In genomic region chr3:4983739-4984510, GRCh38 we compare ENCODE assay signal across 1 cellular context.
TF ChIP-seq lines count a peak whose summit lies in the region.

No MANE protein-coding gene starts in this region.

TF ChIP-seq in K562, 482 proteins besides CTCF, POLR2A, EP300 and RAD21 (continued from another document and continues in another):
- no peak for TF ChIP-seq EZH2 (IDR thresholded peaks at IDR 0.05; ENCODE audit: borderline replicate concordance, low read depth, low read length)
- no peak for TF ChIP-seq MGA (IDR thresholded peaks at IDR 0.05)
- no peak for TF ChIP-seq ZNF384 (IDR thresholded peaks at IDR 0.05; ENCODE audit: low read depth, low read length)
- TF ChIP-seq MLLT1 (IDR thresholded peaks at IDR 0.05) = peak; percentile 95 to 96
- peak; percentile 76 for TF ChIP-seq KDM5B (IDR thresholded peaks at IDR 0.05; ENCODE audit: insufficient replicate concordance, low read depth, low read length)
- no peak for TF ChIP-seq ZNF140 (CRISPR knock-in tag; IDR thresholded peaks at IDR 0.05)
- no peak for TF ChIP-seq ZNF57 (CRISPR knock-in tag; IDR thresholded peaks at IDR 0.05)
- no peak for TF ChIP-seq PRPF4 (IDR thresholded peaks at IDR 0.05; ENCODE audit: insufficient read depth, low read depth, low read length, poor library complexity, severe bottlenecking)
- peak; percentile 67; the same call in 1 of the 2 replicates for TF ChIP-seq SMARCE1 (IDR thresholded peaks at IDR 0.05)
- TF ChIP-seq ATF7 (IDR thresholded peaks at IDR 0.05) = no peak; the same call in 1 of the 2 replicates
- no peak for TF ChIP-seq ZNF41 (CRISPR knock-in tag; conservative IDR thresholded peaks at IDR 0.05)
- TF ChIP-seq HOMEZ (CRISPR knock-in tag; IDR thresholded peaks at IDR 0.05) = no peak
- TF ChIP-seq ZNF511 (CRISPR knock-in tag; IDR thresholded peaks at IDR 0.05) = no peak; the same call in 1 of the 2 replicates
- peak; percentile 85 for TF ChIP-seq BRD9 (IDR thresholded peaks at IDR 0.05; ENCODE audit: low read depth, partially characterized antibody)
- TF ChIP-seq KLF10 (CRISPR knock-in tag; IDR thresholded peaks at IDR 0.05) = no peak
- no peak for TF ChIP-seq SAFB (IDR thresholded peaks at IDR 0.05; ENCODE audit: borderline replicate concordance, low read depth, low read length)
- peak; percentile 17 for TF ChIP-seq E2F8 (IDR thresholded peaks at IDR 0.05; ENCODE audit: low read depth, partially characterized antibody)
- TF ChIP-seq BHLHE40 (IDR thresholded peaks at IDR 0.05; ENCODE audit: low read length) = peak; percentile 27; the same call in 1 of the 2 replicates
- TF ChIP-seq ARNT (IDR thresholded peaks at IDR 0.05) = peak in 1 of 2 experiments; percentile 62; a peak in 1 of 4 replicates
- no peak; the same call in 1 of the 2 replicates for TF ChIP-seq ZBTB2 (IDR thresholded peaks at IDR 0.05)
- TF ChIP-seq ZNF3 (CRISPR knock-in tag; IDR thresholded peaks at IDR 0.05) = no peak
- TF ChIP-seq CTBP1 (IDR thresholded peaks at IDR 0.05; ENCODE audit: borderline replicate concordance) = no peak
- no peak for TF ChIP-seq MEIS2 (IDR thresholded peaks at IDR 0.05; ENCODE audit: partially characterized antibody)
- TF ChIP-seq FOXP4 (CRISPR knock-in tag; IDR thresholded peaks at IDR 0.05; ENCODE audit: borderline replicate concordance) = 0 out of 2 replicates have a peak, but pooled peaks have one; percentile 29
- TF ChIP-seq HDAC3 (IDR thresholded peaks at IDR 0.05; ENCODE audit: borderline replicate concordance, partially characterized antibody) = no peak
- TF ChIP-seq HMG20A (CRISPR knock-in tag; conservative IDR thresholded peaks at IDR 0.05) = 0 out of 2 replicates have a peak, but pooled peaks have one; percentile 10
- TF ChIP-seq FOXK2 (conservative IDR thresholded peaks at IDR 0.05 in 1 of 2, IDR thresholded peaks at IDR 0.05 in 1 of 2; ENCODE audit: low read depth in 2 of 2) = peak in 1 of 2 experiments; percentile 63; a peak in 2 of 4 replicates
- no peak for TF ChIP-seq CREBBP (IDR thresholded peaks at IDR 0.05; ENCODE audit: low read depth, low read length)
- no peak for TF ChIP-seq CBFA2T3 (IDR thresholded peaks at IDR 0.05)
- TF ChIP-seq FOXJ2 (tag; IDR thresholded peaks at IDR 0.05) = no peak
- TF ChIP-seq WHSC1 (IDR thresholded peaks at IDR 0.05; ENCODE audit: low read length) = no peak
